Comparison of ENCODE assay signal across 12 cellular contexts in the genomic region with DNA sequence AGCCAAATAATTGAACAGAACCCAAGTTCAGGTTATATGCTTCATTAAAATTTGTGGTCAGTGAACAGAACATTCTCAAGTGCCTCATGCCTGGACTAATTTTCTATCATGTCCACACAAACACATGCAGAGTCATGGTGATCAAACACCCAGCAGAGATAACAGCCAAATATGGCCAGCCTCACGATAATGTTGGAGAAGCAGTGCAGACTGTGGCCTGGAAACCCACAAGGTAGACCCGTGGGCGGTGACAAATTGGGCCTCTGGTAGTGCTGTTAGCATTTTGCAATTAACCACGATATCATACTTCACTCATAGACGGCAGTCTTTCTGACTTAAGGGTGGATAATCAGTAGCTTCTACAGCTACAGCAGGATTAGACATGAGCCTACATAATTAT. TPM values are rescaled to one million over a fixed set of nuclear protein-coding genes. Genes with fewer than 3 reads are reported as not detected.
A peak's percentile ranks its signal among the peaks of the same experiment; 100 is the strongest.
DNase-seq lines count a peak whose midpoint lies in the region; ATAC-seq, FAIRE-seq and TF ChIP-seq lines count a peak whose summit lies in the region.
"Had no signal": no experiment of that assay in that cellular context is flagged by ENCODE, and none has a peak within 500 bp of the region (broad histone marks: within the 10 kb centered on the region; RNA-seq: fewer than 3 reads in every experiment).

No MANE protein-coding gene starts in this region.

- TF ChIP-seq CTCF in astrocyte (IDR thresholded peaks at IDR 0.05; ENCODE audit: insufficient read depth, low read depth, low read length) (no peak), Peyer's patch (IDR thresholded peaks at IDR 0.05) (no peak)

- peak; percentile 57 for ATAC-seq in activated CD4-positive, alpha-beta T cell treated with anti-CD3 and anti-CD28 coated beads for 36 hours
- ATAC-seq in HG03159 (IDR thresholded peaks at IDR 0.05; ENCODE audit: unreplicated experiment): no peak

- intact Hi-C loops in activated CD4-positive, alpha-beta T cell treated with anti-CD3 and anti-CD28 coated beads for 36 hours (cut with DNase I, micrococcal nuclease): no loop called here

- no peaks in the 10 kb centered on the region for H3K36me3 ChIP-seq in astrocyte (ENCODE audit: insufficient read depth, low read length)
- no peaks in the 10 kb centered on the region for H3K36me3 ChIP-seq in Peyer's patch
- no peaks in the 10 kb centered on the region for H3K36me3 ChIP-seq in CD8-positive, alpha-beta memory T cell (ENCODE audit: insufficient read depth, low read length)

- H3K4me3 Mint-ChIP-seq in activated CD4-positive, alpha-beta T cell treated with anti-CD3 and anti-CD28 coated beads for 36 hours: no peak overlapping the region
- H3K4me3 Mint-ChIP-seq in activated CD4-positive, alpha-beta T cell treated with anti-CD3 and anti-CD28 coated beads, Interleukin-2, amount 10 ng/mL, durations not matched to agents 7 days and 5 days: no peak overlapping the region
- no peak overlapping the region for H3K4me3 Mint-ChIP-seq in astrocyte (ENCODE audit: unreplicated experiment)
- H3K4me3 Mint-ChIP-seq in CD8-positive, alpha-beta memory T cell: no peak overlapping the region

- no peaks in the 10 kb centered on the region for H3K36me3 Mint-ChIP-seq in activated CD4-positive, alpha-beta T cell treated with anti-CD3 and anti-CD28 coated beads for 36 hours (ENCODE audit: low read depth)
- no peaks in the 10 kb centered on the region for H3K36me3 Mint-ChIP-seq in activated CD4-positive, alpha-beta T cell treated with anti-CD3 and anti-CD28 coated beads, Interleukin-2, amount 10 ng/mL, durations not matched to agents 7 days and 5 days (ENCODE audit: low read depth)
- no peaks in the 10 kb centered on the region for H3K36me3 Mint-ChIP-seq in astrocyte (ENCODE audit: low read depth, unreplicated experiment)
- H3K36me3 Mint-ChIP-seq in CD8-positive, alpha-beta memory T cell: no peaks in the 10 kb centered on the region

- DNase-seq in activated CD4-positive, alpha-beta T cell treated with anti-CD3 and anti-CD28 coated beads for 36 hours: peak; percentile 63
- no peak for DNase-seq in activated CD4-positive, alpha-beta T cell treated with anti-CD3 and anti-CD28 coated beads, Interleukin-2, amount 10 ng/mL, durations not matched to agents 7 days and 5 days
- peak; percentile 24 for DNase-seq in Jurkat, Clone E6-1 (ENCODE audit: low read depth, low spot score)
- DNase-seq in astrocyte (ENCODE audit: low read depth): peak; percentile 89
- peak; percentile 86 for DNase-seq in renal cortical epithelial cell (ENCODE audit: low read depth)
- no peak for DNase-seq in Peyer's patch
- no peak for DNase-seq in CD8-positive, alpha-beta memory T cell
- DNase-seq: activated CD4-positive, alpha-beta T cell treated with anti-CD3 and anti-CD28 coated beads, Interleukin-2, amount 50 U/mL, for 1 hour; GOT3; NCI-H69; testis had no signal

- H3K27ac ChIP-seq in astrocyte (ENCODE audit: low read depth, low read length): no peak overlapping the region
- no peak overlapping the region for H3K27ac ChIP-seq in Peyer's patch
- no peak overlapping the region for H3K27ac ChIP-seq in CD8-positive, alpha-beta memory T cell (ENCODE audit: low read depth, low read length)
- H3K27ac ChIP-seq: testis had no signal

- no peak overlapping the region for H3K4me3 ChIP-seq in Jurkat, Clone E6-1 (ENCODE audit: low read length)
- H3K4me3 ChIP-seq in astrocyte (ENCODE audit: insufficient read depth, low read depth, low read length) (no peak overlapping the region), Peyer's patch (no peak overlapping the region)
- no peak overlapping the region for H3K4me3 ChIP-seq in CD8-positive, alpha-beta memory T cell (ENCODE audit: low read length)
- H3K4me3 ChIP-seq: testis had no signal

- H3K27me3 ChIP-seq in astrocyte (ENCODE audit: insufficient read depth, low read length) (peaks cover 2% of the 10 kb centered on the region), Peyer's patch (no peaks in the 10 kb centered on the region)
- H3K27me3 ChIP-seq in CD8-positive, alpha-beta memory T cell (ENCODE audit: insufficient read depth, low read length, poor library complexity, severe bottlenecking): no peaks in the 10 kb centered on the region
- H3K27me3 ChIP-seq: testis had no signal

- peaks cover 2% of the 10 kb centered on the region for H3K27me3 Mint-ChIP-seq in activated CD4-positive, alpha-beta T cell treated with anti-CD3 and anti-CD28 coated beads for 36 hours
- H3K27me3 Mint-ChIP-seq in activated CD4-positive, alpha-beta T cell treated with anti-CD3 and anti-CD28 coated beads, Interleukin-2, amount 10 ng/mL, durations not matched to agents 7 days and 5 days: peaks cover 14% of the 10 kb centered on the region
- H3K27me3 Mint-ChIP-seq in astrocyte (ENCODE audit: low read depth, unreplicated experiment): no peaks in the 10 kb centered on the region
- H3K27me3 Mint-ChIP-seq in CD8-positive, alpha-beta memory T cell: peaks cover 2 to 9% of the 10 kb centered on the region in 2 donors

- H4K20me1 ChIP-seq in astrocyte (ENCODE audit: insufficient read depth, low read length): no peaks in the 10 kb centered on the region

- no peaks in the 10 kb centered on the region for H3K9me3 ChIP-seq in astrocyte (ENCODE audit: insufficient read depth, low read depth, low read length)
- H3K9me3 ChIP-seq in Peyer's patch: no peaks in the 10 kb centered on the region
- H3K9me3 ChIP-seq in CD8-positive, alpha-beta memory T cell (ENCODE audit: low read length): no peaks in the 10 kb centered on the region
- H3K9me3 ChIP-seq: testis had no signal

- TF ChIP-seq POLR2A in Peyer's patch (IDR thresholded peaks at IDR 0.05): no peak

- no peaks in the 10 kb centered on the region for H3K9me3 Mint-ChIP-seq in activated CD4-positive, alpha-beta T cell treated with anti-CD3 and anti-CD28 coated beads for 36 hours (ENCODE audit: low read depth)
- H3K9me3 Mint-ChIP-seq in activated CD4-positive, alpha-beta T cell treated with anti-CD3 and anti-CD28 coated beads, Interleukin-2, amount 10 ng/mL, durations not matched to agents 7 days and 5 days: no peaks in the 10 kb centered on the region
- H3K9me3 Mint-ChIP-seq in astrocyte (ENCODE audit: unreplicated experiment): no peaks in the 10 kb centered on the region
- H3K9me3 Mint-ChIP-seq in CD8-positive, alpha-beta memory T cell: no peaks in the 10 kb centered on the region

- H3K9ac ChIP-seq in astrocyte (ENCODE audit: low read length): no peak overlapping the region

- peaks cover 6% of the 10 kb centered on the region for H3K4me1 Mint-ChIP-seq in activated CD4-positive, alpha-beta T cell treated with anti-CD3 and anti-CD28 coated beads for 36 hours
- peaks cover 2% of the 10 kb centered on the region for H3K4me1 Mint-ChIP-seq in activated CD4-positive, alpha-beta T cell treated with anti-CD3 and anti-CD28 coated beads, Interleukin-2, amount 10 ng/mL, durations not matched to agents 7 days and 5 days
- H3K4me1 Mint-ChIP-seq in astrocyte (ENCODE audit: low read depth, unreplicated experiment): peaks cover 18% of the 10 kb centered on the region
- H3K4me1 Mint-ChIP-seq in CD8-positive, alpha-beta memory T cell: peaks cover 0 to 7% (median 5%) of the 10 kb centered on the region in 3 donors

- no peak overlapping the region for H2AFZ ChIP-seq in astrocyte (ENCODE audit: low read depth, low read length)

- no peak overlapping the region for H3K4me2 ChIP-seq in astrocyte (ENCODE audit: low read length)

- H3K27ac Mint-ChIP-seq in activated CD4-positive, alpha-beta T cell treated with anti-CD3 and anti-CD28 coated beads for 36 hours: no peak overlapping the region
- H3K27ac Mint-ChIP-seq in activated CD4-positive, alpha-beta T cell treated with anti-CD3 and anti-CD28 coated beads, Interleukin-2, amount 10 ng/mL, durations not matched to agents 7 days and 5 days: no peak overlapping the region
- peak overlapping the region; percentile 91 for H3K27ac Mint-ChIP-seq in astrocyte (ENCODE audit: unreplicated experiment)
- H3K27ac Mint-ChIP-seq in CD8-positive, alpha-beta memory T cell: no peak overlapping the region

- no peaks in the 10 kb centered on the region for H3K79me2 ChIP-seq in astrocyte (ENCODE audit: insufficient read depth, low read length)

- H3K4me1 ChIP-seq in astrocyte (ENCODE audit: insufficient read depth, low read length) (no peaks in the 10 kb centered on the region), Peyer's patch (no peaks in the 10 kb centered on the region)
- no peaks in the 10 kb centered on the region for H3K4me1 ChIP-seq in CD8-positive, alpha-beta memory T cell (ENCODE audit: insufficient read depth, low read length)
- H3K4me1 ChIP-seq: testis had no signal

- no peak for FAIRE-seq in astrocyte (lab: Jason Lieb, UNC)

- POLR2A ChIA-PET in activated CD4-positive, alpha-beta T cell treated with anti-CD3 and anti-CD28 coated beads for 36 hours (lab: Charles Lee): no interaction called here
- POLR2A ChIA-PET in activated CD4-positive, alpha-beta T cell treated with anti-CD3 and anti-CD28 coated beads, Interleukin-2, amount 10 ng/mL, durations not matched to agents 7 days and 5 days (lab: Charles Lee): no interaction called here
- POLR2A ChIA-PET in CD8-positive, alpha-beta memory T cell (lab: Charles Lee): no interaction called here

- CTCF ChIA-PET in activated CD4-positive, alpha-beta T cell treated with anti-CD3 and anti-CD28 coated beads for 36 hours (lab: Charles Lee): no interaction called here
- CTCF ChIA-PET in activated CD4-positive, alpha-beta T cell treated with anti-CD3 and anti-CD28 coated beads, Interleukin-2, amount 10 ng/mL, durations not matched to agents 7 days and 5 days (lab: Charles Lee): no interaction called here
- CTCF ChIA-PET in CD8-positive, alpha-beta memory T cell (lab: Charles Lee): no interaction called here

RNA-seq across cellular contexts. Expression of gene VWA8, which starts 35.0 kb away (rescaled TPM):
- 10 to 100 TPM; 21.7 to 26.2 TPM for total RNA-seq in activated CD4-positive, alpha-beta T cell treated with anti-CD3 and anti-CD28 coated beads for 36 hours
- total RNA-seq in activated CD4-positive, alpha-beta T cell treated with anti-CD3 and anti-CD28 coated beads, Interleukin-2, amount 10 ng/mL, durations not matched to agents 7 days and 5 days: 10 to 100 TPM; 17.8 to 17.9 TPM
- polyA plus RNA-seq in Jurkat, Clone E6-1 (2012; ENCODE audit: insufficient read depth, insufficient read length): 12.6 TPM
- total RNA-seq in astrocyte (14.6 and 15.6 TPM in 2 replicates), renal cortical epithelial cell (29.0 and 45.4 TPM in 2 replicates), Peyer's patch (10 to 100 TPM; 27.7 to 47.7 (median 39.5) TPM)
- total RNA-seq in CD8-positive, alpha-beta memory T cell: 10 to 100 TPM; 21.2 to 21.3 TPM
- 6.9 TPM for polyA plus RNA-seq in CD8-positive, alpha-beta memory T cell

RNA-seq across cellular contexts. Expression of gene DGKH, which starts 52.5 kb away (rescaled TPM):
- 10 to 100 TPM; 15.2 to 16.2 TPM for total RNA-seq in activated CD4-positive, alpha-beta T cell treated with anti-CD3 and anti-CD28 coated beads for 36 hours
- 10 to 100 TPM; 17.3 to 18.2 TPM for total RNA-seq in activated CD4-positive, alpha-beta T cell treated with anti-CD3 and anti-CD28 coated beads, Interleukin-2, amount 10 ng/mL, durations not matched to agents 7 days and 5 days
- polyA plus RNA-seq in Jurkat, Clone E6-1 (2012; ENCODE audit: insufficient read depth, insufficient read length): 3.7 TPM
- total RNA-seq in astrocyte: 16.4 and 19.2 TPM in 2 replicates
- 18.1 and 65.0 TPM in 2 replicates for total RNA-seq in renal cortical epithelial cell
- total RNA-seq in Peyer's patch: 10 to 100 TPM in 3 of 4 donors, 1 to 10 TPM in 1; 9.5 to 30.5 (median 18.8) TPM
- 10 to 100 TPM; 10.2 to 10.9 TPM for total RNA-seq in CD8-positive, alpha-beta memory T cell
- polyA plus RNA-seq in CD8-positive, alpha-beta memory T cell: 2.5 TPM

Comparison
In these comparisons a context has a peak if more than half of its experiments do, and no peak if none do; other contexts are left out.
1. DNase-seq: peak in activated CD4-positive, alpha-beta T cell treated with anti-CD3 and anti-CD28 coated beads for 36 hours (single experiment), Jurkat, Clone E6-1 (single experiment), astrocyte (single experiment) and renal cortical epithelial cell (single experiment); none in activated CD4-positive, alpha-beta T cell treated with anti-CD3 and anti-CD28 coated beads, Interleukin-2, amount 10 ng/mL, durations not matched to agents 7 days and 5 days (single experiment), Peyer's patch (0 of 3) and CD8-positive, alpha-beta memory T cell (0 of 5).